24 cellular contexts compared by ENCODE assay signal in the genomic region with DNA sequence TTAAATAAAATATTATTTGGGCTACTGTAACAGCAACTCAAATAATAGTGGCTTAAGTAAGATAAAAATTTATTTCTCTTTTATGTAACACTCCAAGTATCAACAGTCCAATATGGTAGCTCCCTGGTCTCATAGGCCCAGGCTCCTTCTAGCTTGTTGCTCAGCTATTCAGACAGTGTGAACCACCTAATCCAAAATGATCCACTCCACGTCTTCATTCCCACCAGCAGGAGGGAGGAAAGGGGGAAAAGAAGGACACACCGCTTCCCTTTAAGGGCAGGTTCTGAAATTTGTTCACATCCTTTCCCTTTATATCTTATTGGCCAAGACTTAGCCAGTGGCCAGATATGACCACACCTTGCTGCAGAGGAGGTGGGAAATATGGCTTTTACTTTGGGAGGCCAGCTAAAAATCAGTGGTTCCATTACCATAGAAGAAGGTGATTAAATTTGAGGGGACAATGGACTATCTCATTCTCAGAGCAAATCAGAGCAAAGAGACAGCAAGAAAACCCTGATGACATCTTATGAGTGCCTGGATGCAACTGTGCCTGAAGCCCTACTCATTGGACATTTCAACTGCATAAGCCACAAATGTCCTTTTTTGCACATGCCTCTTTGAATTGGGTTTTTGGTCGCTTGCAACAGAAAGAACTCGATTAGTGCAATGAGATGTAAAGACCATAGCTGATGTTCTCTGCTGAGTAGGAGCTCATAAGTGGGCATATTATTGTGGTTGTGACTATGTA. TPM values are rescaled to one million over a fixed set of nuclear protein-coding genes. Genes with fewer than 3 reads are reported as not detected.
"Had no signal": no experiment of that assay in that cellular context is flagged by ENCODE, and none has a peak within 500 bp of the region (broad histone marks: within the 10 kb centered on the region; RNA-seq: fewer than 3 reads in every experiment).

No MANE protein-coding gene starts in this region.

- H3K27me3 ChIP-seq: pancreas, transverse colon, upper lobe of right lung, uterus had no signal

- H3K36me3 ChIP-seq: lower lobe of right lung, pancreas, suprapubic skin, transverse colon, upper lobe of right lung, uterus had no signal

- FAIRE-seq: frontal cortex, keratinocyte, pancreas had no signal

- H3K4me3 ChIP-seq: lower lobe of right lung, pancreas, smooth muscle cell, suprapubic skin, transverse colon, upper lobe of right lung, uterus had no signal

- ATAC-seq: effector memory CD8-positive, alpha-beta T cell; left ventricle myocardium superior; lower lobe of right lung; natural killer cell; pancreas; sciatic nerve; stimulated activated naive CD8-positive, alpha-beta T cell treated with anti-CD3 and anti-CD28 coated beads, Interleukin-15, amount 100 ng/mL, for 72 hours; upper lobe of right lung had no signal

- H3K9me3 ChIP-seq: pancreas, suprapubic skin, transverse colon, upper lobe of right lung, uterus had no signal

- H3K4me2 ChIP-seq: smooth muscle cell had no signal

- H3K4me1 Mint-ChIP-seq: natural killer cell had no signal

- H3K4me1 ChIP-seq: pancreas, suprapubic skin, transverse colon, uterus had no signal

- H3K4me3 Mint-ChIP-seq: effector memory CD8-positive, alpha-beta T cell; natural killer cell; stimulated activated naive CD8-positive, alpha-beta T cell treated with anti-CD3 and anti-CD28 coated beads, Interleukin-15, amount 100 ng/mL, for 72 hours had no signal

- H3K36me3 Mint-ChIP-seq: natural killer cell had no signal

- H3K27ac Mint-ChIP-seq: effector memory CD8-positive, alpha-beta T cell; natural killer cell; stimulated activated naive CD8-positive, alpha-beta T cell treated with anti-CD3 and anti-CD28 coated beads, Interleukin-15, amount 100 ng/mL, for 72 hours had no signal

- H3K27ac ChIP-seq: lower lobe of right lung, pancreas, suprapubic skin, transverse colon, upper lobe of right lung, uterus had no signal

- DNase-seq: cortex of kidney; effector memory CD8-positive, alpha-beta T cell; left ventricle myocardium superior; lower lobe of right lung; natural killer cell; occipital lobe; pancreas; retina; stimulated activated CD4-positive, alpha-beta T cell treated with anti-CD3 and anti-CD28 coated beads, Interleukin-12 subunit alpha, Interleukin-12 subunit beta, amount 100 ng/mL, for 4 hours; stimulated activated CD4-positive, alpha-beta T cell treated with anti-CD3 and anti-CD28 coated beads, Interleukin-1b, Interleukin-23, amount 100 ng/mL, for 48 hours; stimulated activated CD4-positive, alpha-beta T cell treated with anti-CD3 and anti-CD28 coated beads, Interleukin-4, amount 100 ng/mL, for 1 hour; stimulated activated CD8-positive, alpha-beta memory T cell treated with anti-CD3 and anti-CD28 coated beads, Interleukin-4, amount 100 ng/mL, for 48 hours; stimulated activated naive CD4-positive, alpha-beta T cell; stimulated activated naive CD8-positive, alpha-beta T cell treated with anti-CD3 and anti-CD28 coated beads, Interleukin-15, amount 100 ng/mL, for 72 hours; transverse colon; upper lobe of right lung; uterus had no signal

- H3K9me3 Mint-ChIP-seq: effector memory CD8-positive, alpha-beta T cell; natural killer cell had no signal

RNA-seq across cellular contexts. Expression of a gene that starts 28.0 kb away (rescaled TPM):
- total RNA-seq: mononuclear cell, occipital lobe had no signal
- polyA plus RNA-seq: keratinocyte, neural cell had no signal

RNA-seq across cellular contexts. Expression of a gene that starts 43.8 kb away (rescaled TPM):
- total RNA-seq: mononuclear cell, natural killer cell, smooth muscle cell had no signal
